27 cellular contexts compared by ENCODE assay signal in the genomic region with DNA sequence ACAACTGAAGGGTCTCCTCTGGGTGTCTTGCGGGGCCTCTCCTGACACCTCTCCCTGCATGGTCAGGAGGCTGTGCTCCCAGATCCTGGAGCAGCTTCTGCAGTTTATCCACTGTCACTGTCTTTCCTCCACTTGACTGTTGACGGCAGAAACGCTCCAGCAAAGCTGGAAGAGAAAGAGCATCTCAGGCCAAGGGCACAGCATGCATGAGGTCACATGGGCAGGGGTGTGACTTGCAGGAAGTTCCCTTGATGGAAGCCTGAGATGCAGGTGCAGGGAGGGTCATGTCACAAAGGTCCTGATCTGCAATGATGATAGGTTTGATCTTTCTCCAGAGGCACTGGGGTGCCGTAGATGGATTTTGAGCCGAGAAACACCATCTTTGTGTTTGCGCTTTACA. TPM values are rescaled to one million over a fixed set of nuclear protein-coding genes. Genes with fewer than 3 reads are reported as not detected.
"Had no signal": no experiment of that assay in that cellular context is flagged by ENCODE, and none has a peak within 500 bp of the region (broad histone marks: within the 10 kb centered on the region; RNA-seq: fewer than 3 reads in every experiment).

No MANE protein-coding gene starts in this region.

- FAIRE-seq: RCC 7860 had no signal

- H3K9me3 Mint-ChIP-seq: activated B cell treated with CpG ODN at 0.5 μM for 24 hours; activated CD4-positive, alpha-beta T cell treated with anti-CD3 and anti-CD28 coated beads, Interleukin-2, amount 10 ng/mL, durations not matched to agents 24 days and 14 days; activated naive CD4-positive, alpha-beta T cell treated with anti-CD3 and anti-CD28 coated beads, Interleukin-2, amount 10 ng/mL, durations not matched to agents 7 days and 5 days; activated naive CD8-positive, alpha-beta T cell treated with anti-CD3 and anti-CD28 coated beads for 36 hours; activated T-helper 17 cell treated with anti-CD3 and anti-CD28 coated beads, Interleukin-2, amount 50 U/mL, for 72 hours had no signal

- H3K27ac ChIP-seq: brain microvascular endothelial cell, cardiac muscle cell had no signal

- DNase-seq: activated B cell treated with CpG ODN at 0.5 μM for 24 hours; activated CD4-positive, alpha-beta T cell treated with anti-CD3 and anti-CD28 coated beads for 1 hour; activated CD4-positive, alpha-beta T cell treated with anti-CD3 and anti-CD28 coated beads, Interleukin-2, amount 10 ng/mL, durations not matched to agents 24 days and 14 days; activated CD4-positive, alpha-beta T cell treated with anti-CD3 and anti-CD28 coated beads, Interleukin-2, amount 50 U/mL, for 48 hours; activated gamma-delta T cell treated with Interleukin-2 at 50 U/mL for 16 hours; activated naive CD4-positive, alpha-beta T cell treated with anti-CD3 and anti-CD28 coated beads, Interleukin-2, amount 10 ng/mL, durations not matched to agents 7 days and 5 days; activated naive CD8-positive, alpha-beta T cell treated with anti-CD3 and anti-CD28 coated beads for 36 hours; activated T-cell treated with anti-CD3 and anti-CD28 coated beads for 4 hours; activated T-cell treated with anti-CD3 and anti-CD28 coated beads, Interleukin-2, amount 50 U/mL, for 48 hours; brain microvascular endothelial cell; Karpas-422; MM.1S; NCI-H1105; NCI-H1436; NCI-H1694 treated with DMSO at 0.1 percent for 48 hours; NCI-H2029 treated with DMSO at 0.1 percent for 48 hours; NCI-H345; NCI-H510A; NCI-H526 treated with DMSO at 0.1 percent for 48 hours; PC-3; SIG-M5; T-helper 17 cell; T-helper 9 cell had no signal

- H3K4me3 ChIP-seq: cardiac muscle cell had no signal

- H3K36me3 ChIP-seq: brain microvascular endothelial cell, cardiac muscle cell had no signal

- H3K36me3 Mint-ChIP-seq: activated naive CD4-positive, alpha-beta T cell treated with anti-CD3 and anti-CD28 coated beads, Interleukin-2, amount 10 ng/mL, durations not matched to agents 7 days and 5 days; activated naive CD8-positive, alpha-beta T cell treated with anti-CD3 and anti-CD28 coated beads for 36 hours had no signal

- H3K4me3 Mint-ChIP-seq: activated B cell treated with CpG ODN at 0.5 μM for 24 hours; activated CD4-positive, alpha-beta T cell treated with anti-CD3 and anti-CD28 coated beads, Interleukin-2, amount 10 ng/mL, durations not matched to agents 24 days and 14 days; activated naive CD4-positive, alpha-beta T cell treated with anti-CD3 and anti-CD28 coated beads, Interleukin-2, amount 10 ng/mL, durations not matched to agents 7 days and 5 days; activated naive CD8-positive, alpha-beta T cell treated with anti-CD3 and anti-CD28 coated beads for 36 hours; activated T-helper 17 cell treated with anti-CD3 and anti-CD28 coated beads, Interleukin-2, amount 50 U/mL, for 72 hours; T-helper 17 cell had no signal

- H3K27me3 ChIP-seq: brain microvascular endothelial cell, cardiac muscle cell had no signal

- H3K4me1 Mint-ChIP-seq: activated B cell treated with CpG ODN at 0.5 μM for 24 hours; activated CD4-positive, alpha-beta T cell treated with anti-CD3 and anti-CD28 coated beads, Interleukin-2, amount 10 ng/mL, durations not matched to agents 24 days and 14 days; activated naive CD8-positive, alpha-beta T cell treated with anti-CD3 and anti-CD28 coated beads for 36 hours; activated T-helper 17 cell treated with anti-CD3 and anti-CD28 coated beads, Interleukin-2, amount 50 U/mL, for 72 hours had no signal

- ATAC-seq: activated T-helper 17 cell treated with anti-CD3 and anti-CD28 coated beads, Interleukin-2, amount 50 U/mL, for 72 hours; PC-3; T-helper 17 cell had no signal

- H3K27ac Mint-ChIP-seq: activated B cell treated with CpG ODN at 0.5 μM for 24 hours; activated CD4-positive, alpha-beta T cell treated with anti-CD3 and anti-CD28 coated beads, Interleukin-2, amount 10 ng/mL, durations not matched to agents 24 days and 14 days; activated naive CD4-positive, alpha-beta T cell treated with anti-CD3 and anti-CD28 coated beads, Interleukin-2, amount 10 ng/mL, durations not matched to agents 7 days and 5 days; activated naive CD8-positive, alpha-beta T cell treated with anti-CD3 and anti-CD28 coated beads for 36 hours; activated T-helper 17 cell treated with anti-CD3 and anti-CD28 coated beads, Interleukin-2, amount 50 U/mL, for 72 hours; T-helper 17 cell had no signal

RNA-seq across cellular contexts. Expression of gene SLC44A3, which starts 23.3 kb away (rescaled TPM):
- total RNA-seq: activated B cell treated with CpG ODN at 0.5 μM for 24 hours; activated CD4-positive, alpha-beta T cell treated with anti-CD3 and anti-CD28 coated beads, Interleukin-2, amount 10 ng/mL, durations not matched to agents 24 days and 14 days; activated CD8-positive, alpha-beta memory T cell treated with anti-CD3 and anti-CD28 coated beads for 36 hours; activated naive CD8-positive, alpha-beta T cell treated with anti-CD3 and anti-CD28 coated beads for 36 hours had no signal
